ENCODE assay signal across 9 cellular contexts in the genomic region with DNA sequence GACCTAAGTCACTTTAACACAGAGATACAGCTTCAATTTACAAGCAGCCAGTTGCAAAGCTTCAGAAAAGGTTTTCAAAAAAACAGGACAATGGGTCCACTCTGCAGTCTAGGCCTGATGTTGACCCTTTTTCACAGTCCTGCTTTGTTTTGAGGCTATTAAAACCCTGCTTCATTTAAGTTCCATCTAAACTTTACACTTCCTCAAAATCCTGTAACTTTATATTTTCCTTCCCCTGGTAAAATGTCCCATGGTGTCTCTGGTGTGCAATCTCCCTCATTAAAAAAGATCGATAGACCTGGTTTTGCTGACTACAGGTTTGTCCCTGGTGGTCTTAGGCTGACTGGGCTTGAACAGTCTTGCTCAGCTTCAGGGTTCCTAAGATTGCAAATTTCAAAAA. TPM values are rescaled to one million over a fixed set of nuclear protein-coding genes. Genes with fewer than 3 reads are reported as not detected.
DNase-seq lines count a peak whose midpoint lies in the region; ATAC-seq, FAIRE-seq and TF ChIP-seq lines count a peak whose summit lies in the region.
"Had no signal": no experiment of that assay in that cellular context is flagged by ENCODE, and none has a peak within 500 bp of the region (broad histone marks: within the 10 kb centered on the region; RNA-seq: fewer than 3 reads in every experiment).

No MANE protein-coding gene starts in this region.

- no peak for TF ChIP-seq EP300 in suprapubic skin (IDR thresholded peaks at IDR 0.05)

- H3K27ac Mint-ChIP-seq in activated CD4-positive, alpha-beta T cell treated with anti-CD3 and anti-CD28 coated beads, Interleukin-2, amount 10 ng/mL, durations not matched to agents 24 days and 14 days, result peak overlapping the region; percentile 97
- peak overlapping the region; percentile 98 for H3K27ac Mint-ChIP-seq in activated naive CD8-positive, alpha-beta T cell treated with anti-CD3 and anti-CD28 coated beads, Interleukin-2, amount 10 ng/mL, durations not matched to agents 7 days and 5 days

- TF ChIP-seq CTCF in suprapubic skin (IDR thresholded peaks at IDR 0.05), result no peak

- H3K4me1 Mint-ChIP-seq in activated CD4-positive, alpha-beta T cell treated with anti-CD3 and anti-CD28 coated beads, Interleukin-2, amount 10 ng/mL, durations not matched to agents 24 days and 14 days, result peaks cover 19% of the 10 kb centered on the region
- H3K4me1 Mint-ChIP-seq in activated naive CD8-positive, alpha-beta T cell treated with anti-CD3 and anti-CD28 coated beads, Interleukin-2, amount 10 ng/mL, durations not matched to agents 7 days and 5 days, result peaks cover 22% of the 10 kb centered on the region

- peaks cover 5% of the 10 kb centered on the region for H3K36me3 Mint-ChIP-seq in activated CD4-positive, alpha-beta T cell treated with anti-CD3 and anti-CD28 coated beads, Interleukin-2, amount 10 ng/mL, durations not matched to agents 24 days and 14 days (ENCODE audit: low read depth)
- peaks cover 2% of the 10 kb centered on the region for H3K36me3 Mint-ChIP-seq in activated naive CD8-positive, alpha-beta T cell treated with anti-CD3 and anti-CD28 coated beads, Interleukin-2, amount 10 ng/mL, durations not matched to agents 7 days and 5 days

- no peaks in the 10 kb centered on the region for H3K9me3 Mint-ChIP-seq in activated CD4-positive, alpha-beta T cell treated with anti-CD3 and anti-CD28 coated beads, Interleukin-2, amount 10 ng/mL, durations not matched to agents 24 days and 14 days
- H3K9me3 Mint-ChIP-seq in activated naive CD8-positive, alpha-beta T cell treated with anti-CD3 and anti-CD28 coated beads, Interleukin-2, amount 10 ng/mL, durations not matched to agents 7 days and 5 days, result no peaks in the 10 kb centered on the region

- peak overlapping the region; percentile 78 for H3K4me3 ChIP-seq in suprapubic skin

- POLR2A ChIA-PET in activated naive CD8-positive, alpha-beta T cell treated with anti-CD3 and anti-CD28 coated beads, Interleukin-2, amount 10 ng/mL, durations not matched to agents 7 days and 5 days (lab: Charles Lee), result interaction anchor here (1.0 to 3.0 kb wide), 8 partner anchors 9 to 747 kb away, joined by 3 to 22 read pairs (median 8); partner anchors contain the start of genes CTNNB1, ZNF619, ZNF620 and ZNF621

- H3K9me3 ChIP-seq in suprapubic skin, result no peaks in the 10 kb centered on the region

- peaks cover 31% of the 10 kb centered on the region for H3K4me1 ChIP-seq in suprapubic skin

- no peak for ATAC-seq in activated naive CD8-positive, alpha-beta T cell treated with anti-CD3 and anti-CD28 coated beads, Interleukin-2, amount 10 ng/mL, durations not matched to agents 7 days and 5 days (ENCODE audit: low read depth)

- H3K27me3 ChIP-seq in suprapubic skin, result no peaks in the 10 kb centered on the region

- no peaks in the 10 kb centered on the region for H3K36me3 ChIP-seq in suprapubic skin

- peak overlapping the region; percentile 94 for H3K27ac ChIP-seq in suprapubic skin

- TF ChIP-seq POLR2A in suprapubic skin (IDR thresholded peaks at IDR 0.05) (no peak), H54 (IDR thresholded peaks at IDR 0.05; ENCODE audit: low read depth, low read length) (no peak)

- intact Hi-C loops in activated CD4-positive, alpha-beta T cell treated with anti-CD3 and anti-CD28 coated beads, Interleukin-2, amount 10 ng/mL, durations not matched to agents 24 days and 14 days (cut with micrococcal nuclease), result loop anchor here (2.0 to 5.0 kb wide), 2 partner anchors 55 to 125 kb away; partner anchors contain the start of gene ZNF620
- intact Hi-C loops in posterior vena cava (cut with DNase I), result loop anchor here in 1 of 2 donors (10.0 kb wide), 1 partner anchor 73 kb away; the partner anchor contains the start of gene ZNF621

- DNase-seq in activated CD4-positive, alpha-beta T cell treated with anti-CD3 and anti-CD28 coated beads, Interleukin-2, amount 10 ng/mL, durations not matched to agents 24 days and 14 days, result no peak
- no peak for DNase-seq in activated CD4-positive, alpha-beta T cell treated with anti-CD3 and anti-CD28 coated beads for 48 hours
- no peak for DNase-seq in activated naive CD8-positive, alpha-beta T cell treated with anti-CD3 and anti-CD28 coated beads, Interleukin-2, amount 10 ng/mL, durations not matched to agents 7 days and 5 days
- peak; percentile 3 for DNase-seq in left kidney (ENCODE audit: low read depth, low spot score)
- no peak for DNase-seq in suprapubic skin (ENCODE audit: low spot score in 2 of 2)
- no peak for DNase-seq in NCI-H2107 treated with DMSO at 0.1 percent for 48 hours (lab: John Stamatoyannopoulos, UW; ENCODE audit: unreplicated experiment)
- no peak for DNase-seq in H54 (ENCODE audit: insufficient read length, low spot score)
- DNase-seq in posterior vena cava (ENCODE audit: low spot score), result no peak
- DNase-seq: effector CD4-positive, alpha-beta T cell had no signal

- FAIRE-seq in H54 (lab: Jason Lieb, UNC), result no peak

- peak overlapping the region; percentile 93 for H3K4me3 Mint-ChIP-seq in activated CD4-positive, alpha-beta T cell treated with anti-CD3 and anti-CD28 coated beads, Interleukin-2, amount 10 ng/mL, durations not matched to agents 24 days and 14 days
- H3K4me3 Mint-ChIP-seq in activated naive CD8-positive, alpha-beta T cell treated with anti-CD3 and anti-CD28 coated beads, Interleukin-2, amount 10 ng/mL, durations not matched to agents 7 days and 5 days, result peak overlapping the region; percentile 86

- WGBS in suprapubic skin, result 65% methylated on average over 1 of the region's 1 CpG

- H3K27me3 Mint-ChIP-seq in activated CD4-positive, alpha-beta T cell treated with anti-CD3 and anti-CD28 coated beads, Interleukin-2, amount 10 ng/mL, durations not matched to agents 24 days and 14 days, result peaks cover under 1% of the 10 kb centered on the region
- no peaks in the 10 kb centered on the region for H3K27me3 Mint-ChIP-seq in activated naive CD8-positive, alpha-beta T cell treated with anti-CD3 and anti-CD28 coated beads, Interleukin-2, amount 10 ng/mL, durations not matched to agents 7 days and 5 days

RNA-seq across cellular contexts. Expression of gene RPL14, which starts 5.1 kb away (rescaled TPM):
- 2,598 and 2,688 TPM in 2 replicates for total RNA-seq in activated CD4-positive, alpha-beta T cell treated with anti-CD3 and anti-CD28 coated beads, Interleukin-2, amount 10 ng/mL, durations not matched to agents 24 days and 14 days
- 1,000 to 10,000 TPM; 2,251 to 2,258 TPM for total RNA-seq in activated naive CD8-positive, alpha-beta T cell treated with anti-CD3 and anti-CD28 coated beads, Interleukin-2, amount 10 ng/mL, durations not matched to agents 7 days and 5 days
- total RNA-seq in suprapubic skin, result 100 to 1,000 TPM; 428 to 617 (median 466) TPM
- 1,000 to 10,000 TPM; 1,096 to 1,308 TPM for total RNA-seq in posterior vena cava

RNA-seq across cellular contexts. Expression of gene ZNF619, which starts 24.9 kb away (rescaled TPM):
- total RNA-seq in activated CD4-positive, alpha-beta T cell treated with anti-CD3 and anti-CD28 coated beads, Interleukin-2, amount 10 ng/mL, durations not matched to agents 24 days and 14 days, result 6.1 and 8.4 TPM in 2 replicates
- 10 to 100 TPM; 11.3 to 13.3 TPM for total RNA-seq in activated naive CD8-positive, alpha-beta T cell treated with anti-CD3 and anti-CD28 coated beads, Interleukin-2, amount 10 ng/mL, durations not matched to agents 7 days and 5 days
- total RNA-seq in suprapubic skin (10 to 100 TPM in 1 of 4 donors, 1 to 10 TPM in 3; 4.1 to 10.4 (median 6.1) TPM), posterior vena cava (1 to 10 TPM; 4.7 to 5.5 TPM)

RNA-seq across cellular contexts. Expression of gene ZNF620, which starts 53.8 kb away (rescaled TPM):
- 4.9 and 5.6 TPM in 2 replicates for total RNA-seq in activated CD4-positive, alpha-beta T cell treated with anti-CD3 and anti-CD28 coated beads, Interleukin-2, amount 10 ng/mL, durations not matched to agents 24 days and 14 days
- total RNA-seq in activated naive CD8-positive, alpha-beta T cell treated with anti-CD3 and anti-CD28 coated beads, Interleukin-2, amount 10 ng/mL, durations not matched to agents 7 days and 5 days, result 1 to 10 TPM; 4.5 to 7.2 TPM
- total RNA-seq in suprapubic skin (1 to 10 TPM in 3 of 4 donors, under 1 TPM in 1; 0.60 to 2.9 (median 1.6) TPM), posterior vena cava (1 to 10 TPM; 3.6 to 3.7 TPM)
